12 cellular contexts compared by ENCODE assay signal in the genomic region with DNA sequence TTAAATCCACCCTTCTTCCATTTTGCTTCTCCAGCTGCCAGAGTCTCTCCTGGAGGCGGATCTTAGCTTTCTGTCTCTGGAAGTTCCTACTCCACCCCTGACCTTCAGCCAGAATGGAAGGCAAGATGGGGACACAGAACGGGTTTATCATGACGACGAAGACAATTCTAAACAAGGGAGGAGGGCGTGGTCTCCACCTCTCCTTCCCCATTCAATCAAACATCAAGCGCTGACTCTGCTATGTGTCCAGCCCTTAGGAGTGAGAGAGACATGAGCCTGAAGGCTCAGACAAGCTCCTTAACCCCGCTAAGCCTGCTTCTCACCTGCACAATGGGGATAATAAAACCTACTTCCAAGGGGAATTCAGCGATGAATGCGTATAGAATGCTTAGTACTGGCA. TPM values are rescaled to one million over a fixed set of nuclear protein-coding genes. Genes with fewer than 3 reads are reported as not detected.
DNase-seq lines count a peak whose midpoint lies in the region; ATAC-seq, FAIRE-seq and TF ChIP-seq lines count a peak whose summit lies in the region.
"Had no signal": no experiment of that assay in that cellular context is flagged by ENCODE, and none has a peak within 500 bp of the region (broad histone marks: within the 10 kb centered on the region; RNA-seq: fewer than 3 reads in every experiment).

No MANE protein-coding gene starts in this region.

- H3K27ac ChIP-seq in left lung: no peak overlapping the region
- H3K27ac ChIP-seq: KMS-11 had no signal

- DNase-seq in NCI-H82 (lab: John Stamatoyannopoulos, UW) (peak; percentile 25), NCI-H82 treated with DMSO at 0.1 percent for 48 hours (lab: John Stamatoyannopoulos, UW; ENCODE audit: unreplicated experiment) (no peak), OCI-M1 (lab: John Stamatoyannopoulos, UW) (peak; percentile 10), mucosa of descending colon (peak in 1 of 3 donors; percentile 55), left lung (no peak), NCI-H2029 (lab: John Stamatoyannopoulos, UW) (no peak), urothelium cell line (ENCODE audit: low spot score) (no peak)

- intact Hi-C loops in dendritic cell treated with granulocyte-macrophage colony-stimulating factor and Interleukin-4, amounts not matched to agents 40 ng/mL and 50 ng/mL, for 4 days (cut with micrococcal nuclease): loop anchor here (10.0 kb wide), 2 partner anchors 411 to 501 kb away; partner anchors contain the start of gene RPEL1
- intact Hi-C loops in mucosa of descending colon (cut with DNase I, micrococcal nuclease) (loop anchor here (5.0 to 10.0 kb wide), 2 partner anchors 68 to 109 kb away; no protein-coding TSS in a partner anchor), left lung (cut with DNase I) (no loop called here)

- ATAC-seq in mucosa of descending colon (peak; percentile 83), left lung (no peak)

- peaks cover 22% of the 10 kb centered on the region for H3K9me3 Mint-ChIP-seq in dendritic cell treated with granulocyte-macrophage colony-stimulating factor and Interleukin-4, amounts not matched to agents 40 ng/mL and 50 ng/mL, for 4 days

- H3K27ac Mint-ChIP-seq in dendritic cell treated with granulocyte-macrophage colony-stimulating factor and Interleukin-4, amounts not matched to agents 40 ng/mL and 50 ng/mL, for 4 days: peak overlapping the region; percentile 39

- peaks cover 10% of the 10 kb centered on the region for H3K4me1 Mint-ChIP-seq in dendritic cell treated with granulocyte-macrophage colony-stimulating factor and Interleukin-4, amounts not matched to agents 40 ng/mL and 50 ng/mL, for 4 days (ENCODE audit: low read depth)

- no peak overlapping the region for H3K4me3 Mint-ChIP-seq in dendritic cell treated with granulocyte-macrophage colony-stimulating factor and Interleukin-4, amounts not matched to agents 40 ng/mL and 50 ng/mL, for 4 days

- FAIRE-seq in urothelium cell line (lab: Jason Lieb, UNC): no peak

- H3K9me3 ChIP-seq in mucosa of descending colon (peaks cover 7% of the 10 kb centered on the region), left lung (peaks cover 0 to 16% of the 10 kb centered on the region in 2 donors)
- H3K9me3 ChIP-seq: MG63 had no signal

- H3K36me3 ChIP-seq in mucosa of descending colon (ENCODE audit: low read depth): no peaks in the 10 kb centered on the region
- H3K36me3 ChIP-seq in left lung: no peaks in the 10 kb centered on the region
- H3K36me3 ChIP-seq: MG63 had no signal

- H3K27me3 Mint-ChIP-seq in dendritic cell treated with granulocyte-macrophage colony-stimulating factor and Interleukin-4, amounts not matched to agents 40 ng/mL and 50 ng/mL, for 4 days: peaks cover 10% of the 10 kb centered on the region

- no peaks in the 10 kb centered on the region for H3K27me3 ChIP-seq in left lung
- H3K27me3 ChIP-seq: MG63 had no signal

- peaks cover 10% of the 10 kb centered on the region for H3K36me3 Mint-ChIP-seq in dendritic cell treated with granulocyte-macrophage colony-stimulating factor and Interleukin-4, amounts not matched to agents 40 ng/mL and 50 ng/mL, for 4 days (ENCODE audit: low read depth)

- TF ChIP-seq CTCF in mucosa of descending colon (IDR thresholded peaks at IDR 0.05): no peak
- no peak for TF ChIP-seq CTCF in left lung (IDR thresholded peaks at IDR 0.05)

- H3K4me1 ChIP-seq in mucosa of descending colon (ENCODE audit: low read depth): no peaks in the 10 kb centered on the region
- H3K4me1 ChIP-seq in left lung: peaks cover 0 to 8% of the 10 kb centered on the region in 2 donors

- no peak overlapping the region for H3K4me3 ChIP-seq in mucosa of descending colon
- H3K4me3 ChIP-seq in left lung: no peak overlapping the region
- H3K4me3 ChIP-seq: MG63 had no signal

RNA-seq across cellular contexts. Expression of gene CYP17A1, which starts 3.1 kb away (rescaled TPM):
- total RNA-seq in mucosa of descending colon (under 1 TPM in 1 of 3 donors, not detected in 2; 0.96 TPM), left lung (under 1 TPM; 0.52 to 0.58 TPM)
- total RNA-seq: A673, Daoy had no signal

RNA-seq across cellular contexts. Expression of gene BORCS7, which starts 19.9 kb away (rescaled TPM):
- total RNA-seq in mucosa of descending colon (10 to 100 TPM; 17.1 to 18.6 (median 18.4) TPM), left lung (10 to 100 TPM; 15.6 to 24.6 TPM)

RNA-seq across cellular contexts. Expression of gene AS3MT, which starts 35.1 kb away (rescaled TPM):
- total RNA-seq in mucosa of descending colon (1 to 10 TPM in 1 of 3 donors, under 1 TPM in 1, not detected in 1; 0.27 to 1.6 TPM), left lung (1 to 10 TPM; 1.5 to 4.7 TPM)

Comparison
In these comparisons a context has a peak if more than half of its experiments do, and no peak if none do; other contexts are left out.
1. DNase-seq: peak in NCI-H82 (single experiment) and OCI-M1 (single experiment); none in NCI-H82 treated with DMSO at 0.1 percent for 48 hours (single experiment), left lung (0 of 2), NCI-H2029 (single experiment) and urothelium cell line (single experiment).
2. intact Hi-C loops: an anchor here in dendritic cell treated with granulocyte-macrophage colony-stimulating factor and Interleukin-4, amounts not matched to agents 40 ng/mL and 50 ng/mL, for 4 days (10.0 kb wide) and mucosa of descending colon (5.0 to 10.0 kb wide); none called in left lung.